15 cellular contexts compared by ENCODE assay signal in the genomic region with DNA sequence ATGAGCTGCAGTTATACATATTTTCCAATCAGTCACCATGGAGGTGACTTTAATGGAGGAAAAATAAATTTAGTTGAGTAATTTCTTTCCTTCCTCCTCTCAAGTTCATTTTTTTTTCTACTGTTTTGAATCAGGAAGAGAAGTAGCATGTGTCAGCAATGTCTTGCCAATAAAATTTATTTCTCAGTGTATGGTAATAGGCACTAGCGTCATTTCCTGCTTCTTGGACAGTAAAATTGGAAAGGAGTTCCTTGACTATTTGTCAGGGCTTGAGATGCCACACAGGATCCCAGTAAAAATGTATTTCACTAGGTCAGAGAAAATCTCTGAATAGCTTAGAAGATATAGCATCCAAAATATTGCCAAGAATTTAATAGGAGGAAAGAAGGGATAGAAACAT.
A peak's percentile ranks its signal among the peaks of the same experiment; 100 is the strongest.
DNase-seq lines count a peak whose midpoint lies in the region; ATAC-seq, FAIRE-seq and TF ChIP-seq lines count a peak whose summit lies in the region.
"Had no signal": no experiment of that assay in that cellular context is flagged by ENCODE, and none has a peak within 500 bp of the region (broad histone marks: within the 10 kb centered on the region; RNA-seq: fewer than 3 reads in every experiment).

No MANE protein-coding gene starts in this region.

- no peaks in the 10 kb centered on the region for H3K36me3 ChIP-seq in kidney (ENCODE audit: control insufficient read depth in 1 of 2, insufficient read depth in 2 of 2, low read length in 2 of 2)

- intact Hi-C loops in kidney (cut with DNase I), result no loop called here

- no peak for FAIRE-seq in kidney (lab: Jason Lieb, UNC)

- H3K9me3 Mint-ChIP-seq in activated T-cell treated with anti-CD3 and anti-CD28 coated beads, Interleukin-2, amount 50 U/mL, for 72 hours, result peaks cover 7 to 9% of the 10 kb centered on the region in 2 donors
- H3K9me3 Mint-ChIP-seq: H9 had no signal

- peak; percentile 47 for DNase-seq in NOMO-1 treated with DMSO at 0.1 percent for 48 hours (lab: John Stamatoyannopoulos, UW; ENCODE audit: unreplicated experiment)
- DNase-seq in NOMO-1 treated with dmso at 0.1 percent for 144 hours (lab: John Stamatoyannopoulos, UW; ENCODE audit: unreplicated experiment), result no peak
- peak; percentile 6 for DNase-seq in LNCaP clone FGC (ENCODE audit: low read depth)
- DNase-seq in fibroblast of mammary gland (ENCODE audit: low read depth), result peak; percentile 47
- peak; percentile 28 for DNase-seq in stromal cell of bone marrow (ENCODE audit: low read depth)
- DNase-seq in kidney, result no peak
- no peak for DNase-seq in activated T-cell treated with anti-CD3 and anti-CD28 coated beads, Interleukin-2, amount 50 U/mL, for 72 hours
- DNase-seq: COR-L47, H9, NCI-H1092 treated with DMSO at 0.1 percent for 48 hours, NCI-H1694, NCI-H510A treated with DMSO at 0.1 percent for 48 hours, SHP77 treated with DMSO at 0.1 percent for 48 hours had no signal

- TF ChIP-seq CTCF in LNCaP clone FGC (IDR thresholded peaks at IDR 0.05; ENCODE audit: control insufficient read depth, extremely low read depth, insufficient read depth), result no peak
- TF ChIP-seq CTCF in fibroblast of mammary gland (conservative IDR thresholded peaks at IDR 0.05; ENCODE audit: control insufficient read depth, insufficient read depth, low read depth, low read length), result no peak
- TF ChIP-seq CTCF in kidney (IDR thresholded peaks at IDR 0.05; ENCODE audit: borderline replicate concordance, extremely low read depth, insufficient read depth), result no peak

- no peak overlapping the region for H3K4me3 ChIP-seq in LNCaP clone FGC (ENCODE audit: low read depth, low read length)
- no peak overlapping the region for H3K4me3 ChIP-seq in fibroblast of mammary gland (ENCODE audit: control insufficient read depth, low read depth, low read length)
- no peak overlapping the region for H3K4me3 ChIP-seq in kidney (ENCODE audit: low read length in 2 of 2)

- H3K9ac ChIP-seq in kidney (ENCODE audit: low read length in 2 of 2), result no peak overlapping the region

- no peak overlapping the region for H3K27ac Mint-ChIP-seq in activated T-cell treated with anti-CD3 and anti-CD28 coated beads, Interleukin-2, amount 50 U/mL, for 72 hours
- H3K27ac Mint-ChIP-seq: H9 had no signal

- H3K4me1 ChIP-seq in kidney (ENCODE audit: control insufficient read depth in 1 of 2, insufficient read depth in 1 of 2, low read depth in 1 of 2, low read length in 2 of 2), result no peaks in the 10 kb centered on the region

- no peak overlapping the region for H3K27ac ChIP-seq in kidney (ENCODE audit: low read depth in 2 of 2, low read length in 2 of 2)
- H3K27ac ChIP-seq: 22Rv1 had no signal

- H3K4me1 Mint-ChIP-seq in activated T-cell treated with anti-CD3 and anti-CD28 coated beads, Interleukin-2, amount 50 U/mL, for 72 hours (ENCODE audit: low read depth), result no peaks in the 10 kb centered on the region

- H3K4me3 Mint-ChIP-seq in activated T-cell treated with anti-CD3 and anti-CD28 coated beads, Interleukin-2, amount 50 U/mL, for 72 hours, result no peak overlapping the region
- H3K4me3 Mint-ChIP-seq: H9 had no signal

- no peaks in the 10 kb centered on the region for H3K27me3 Mint-ChIP-seq in activated T-cell treated with anti-CD3 and anti-CD28 coated beads, Interleukin-2, amount 50 U/mL, for 72 hours (ENCODE audit: low read depth)

- no peak for ATAC-seq in activated T-cell treated with anti-CD3 and anti-CD28 coated beads, Interleukin-2, amount 50 U/mL, for 72 hours (replicated peaks in 1 of 2)
- ATAC-seq in HG03139 (IDR thresholded peaks at IDR 0.05; ENCODE audit: unreplicated experiment), result no peak

- no peaks in the 10 kb centered on the region for H3K36me3 Mint-ChIP-seq in activated T-cell treated with anti-CD3 and anti-CD28 coated beads, Interleukin-2, amount 50 U/mL, for 72 hours (ENCODE audit: insufficient read depth in 2 of 2)

- no peaks in the 10 kb centered on the region for H3K9me3 ChIP-seq in kidney (ENCODE audit: control insufficient read depth in 1 of 2, low read length in 2 of 2)

Comparison
In these comparisons a context has a peak if more than half of its experiments do, and no peak if none do; other contexts are left out.
1. DNase-seq: peak in NOMO-1 treated with DMSO at 0.1 percent for 48 hours (single experiment), LNCaP clone FGC (single experiment), fibroblast of mammary gland (single experiment) and stromal cell of bone marrow (single experiment); none in NOMO-1 treated with dmso at 0.1 percent for 144 hours (single experiment), kidney (single experiment) and activated T-cell treated with anti-CD3 and anti-CD28 coated beads, Interleukin-2, amount 50 U/mL, for 72 hours (0 of 2).